ENCODE assay signal across 25 cellular contexts in the genomic region with DNA sequence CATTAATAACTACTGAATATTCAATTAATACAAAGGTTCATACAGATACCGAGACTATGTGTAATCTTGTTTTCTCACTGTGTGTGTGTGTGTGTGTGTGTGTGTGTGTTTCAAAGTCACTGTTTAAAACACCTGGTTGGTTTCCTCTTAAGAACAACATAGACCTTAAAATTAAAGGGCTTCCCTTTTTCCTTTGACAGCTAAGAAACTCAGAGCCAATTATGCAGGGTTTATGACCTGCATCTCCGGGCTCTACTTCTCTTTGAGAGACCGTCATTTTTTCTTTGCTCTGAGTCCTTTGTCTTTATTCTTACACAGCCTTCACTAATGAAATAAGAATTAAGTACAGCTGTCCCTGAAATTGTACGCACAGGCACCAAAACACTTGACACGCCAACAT.
DNase-seq lines count a peak whose midpoint lies in the region; ATAC-seq and TF ChIP-seq lines count a peak whose summit lies in the region.
"Had no signal": no experiment of that assay in that cellular context is flagged by ENCODE, and none has a peak within 500 bp of the region (broad histone marks: within the 10 kb centered on the region; RNA-seq: fewer than 3 reads in every experiment).

No MANE protein-coding gene starts in this region.

- H3K27me3 ChIP-seq in left ventricle myocardium inferior (ENCODE audit: low read depth) (no peaks in the 10 kb centered on the region), WERI-Rb-1 (ENCODE audit: insufficient read depth, low read depth, severe bottlenecking) (no peaks in the 10 kb centered on the region)
- H3K27me3 ChIP-seq: ovary, suprapubic skin had no signal

- peaks cover 66% of the 10 kb centered on the region for H3K4me1 Mint-ChIP-seq in T-helper 2 cell treated with Interferon-gamma antibody and Interleukin-4, amounts not matched to agents 5 μg/mL and 100 μg/mL, for 36 hours (ENCODE audit: low read depth)

- peaks cover 53% of the 10 kb centered on the region for H3K36me3 Mint-ChIP-seq in T-helper 2 cell treated with Interferon-gamma antibody and Interleukin-4, amounts not matched to agents 5 μg/mL and 100 μg/mL, for 36 hours (ENCODE audit: low read depth)

- peaks cover 14% of the 10 kb centered on the region for H3K9me3 ChIP-seq in left ventricle myocardium inferior (replicated peaks)
- peaks cover 8% of the 10 kb centered on the region for H3K9me3 ChIP-seq in WERI-Rb-1 (ENCODE audit: severe bottlenecking)
- H3K9me3 ChIP-seq: suprapubic skin had no signal

- DNase-seq in left ventricle myocardium inferior, result no peak
- DNase-seq in Right ventricle myocardium inferior (ENCODE audit: missing footprints), result no peak
- peak; percentile 43 to 70 for DNase-seq in NOMO-1 (lab: John Stamatoyannopoulos, UW; ENCODE audit: unreplicated experiment in 2 of 2)
- peak; percentile 3 for DNase-seq in mesenteric fat pad (ENCODE audit: low spot score)
- DNase-seq in substantia nigra (lab: John Stamatoyannopoulos, UW), result no peak
- DNase-seq in T-helper 2 cell treated with Interferon-gamma antibody and Interleukin-4, amounts not matched to agents 5 μg/mL and 100 μg/mL, for 36 hours (ENCODE audit: low spot score), result no peak
- DNase-seq in WERI-Rb-1, result no peak
- DNase-seq: activated CD4-positive, alpha-beta T cell treated with anti-CD3 and anti-CD28 coated beads, Interleukin-2, amount 50 U/mL, for 1 hour; DMS 273 treated with DMSO at 0.1 percent for 48 hours; endodermal cell; H7; kidney glomerular epithelial cell; NCI-H187 treated with DMSO at 0.1 percent for 48 hours; NCI-H2227 treated with DMSO at 0.1 percent for 48 hours; NCI-H82; PC-9; right cardiac atrium; T-helper 1 cell had no signal

- TF ChIP-seq CTCF in left ventricle myocardium inferior (IDR thresholded peaks at IDR 0.05; ENCODE audit: borderline replicate concordance), result no peak
- no peak for TF ChIP-seq CTCF in WERI-Rb-1 (IDR thresholded peaks at IDR 0.05; ENCODE audit: low read depth, low read length)

- ATAC-seq in Right ventricle myocardium inferior, result no peak
- no peak for ATAC-seq in GM18502 (IDR thresholded peaks at IDR 0.05; ENCODE audit: poor library complexity, unreplicated experiment)
- ATAC-seq: A549; activated T-helper 17 cell treated with anti-CD3 and anti-CD28 coated beads, Interleukin-2, amount 50 U/mL, for 72 hours; right cardiac atrium had no signal

- H3K27ac ChIP-seq in left ventricle myocardium inferior (replicated peaks) (peak overlapping the region; percentile 2), substantia nigra (ENCODE audit: low read depth, low read length, poor library complexity, severe bottlenecking) (peak overlapping the region; percentile 54), WERI-Rb-1 (no peak overlapping the region)
- H3K27ac ChIP-seq: A549, C4-2B, ovary, PC-9, suprapubic skin had no signal

- no peak overlapping the region for H3K27ac Mint-ChIP-seq in T-helper 2 cell treated with Interferon-gamma antibody and Interleukin-4, amounts not matched to agents 5 μg/mL and 100 μg/mL, for 36 hours
- H3K27ac Mint-ChIP-seq: activated naive CD8-positive, alpha-beta T cell; endodermal cell had no signal

- peaks cover 9% of the 10 kb centered on the region for H3K9me3 Mint-ChIP-seq in T-helper 2 cell treated with Interferon-gamma antibody and Interleukin-4, amounts not matched to agents 5 μg/mL and 100 μg/mL, for 36 hours

- H3K4me3 ChIP-seq in left ventricle myocardium inferior, result no peak overlapping the region
- H3K4me3 ChIP-seq in WERI-Rb-1 (ENCODE audit: low read depth, low read length), result no peak overlapping the region
- H3K4me3 ChIP-seq: A549, ovary, PC-9, suprapubic skin had no signal

- intact Hi-C loops in left ventricle myocardium inferior (cut with micrococcal nuclease), result no loop called here
- intact Hi-C loops in Right ventricle myocardium inferior (cut with DNase I), result no loop called here

- no peaks in the 10 kb centered on the region for H3K27me3 Mint-ChIP-seq in T-helper 2 cell treated with Interferon-gamma antibody and Interleukin-4, amounts not matched to agents 5 μg/mL and 100 μg/mL, for 36 hours (ENCODE audit: low read depth)
- H3K27me3 Mint-ChIP-seq: activated naive CD8-positive, alpha-beta T cell; activated T-helper 17 cell treated with anti-CD3 and anti-CD28 coated beads, Interleukin-2, amount 50 U/mL, for 72 hours had no signal

- H3K36me3 ChIP-seq in left ventricle myocardium inferior, result no peaks in the 10 kb centered on the region
- no peaks in the 10 kb centered on the region for H3K36me3 ChIP-seq in WERI-Rb-1
- H3K36me3 ChIP-seq: ovary, suprapubic skin had no signal

- no peak overlapping the region for H3K4me3 Mint-ChIP-seq in T-helper 2 cell treated with Interferon-gamma antibody and Interleukin-4, amounts not matched to agents 5 μg/mL and 100 μg/mL, for 36 hours
- H3K4me3 Mint-ChIP-seq: activated naive CD8-positive, alpha-beta T cell; activated T-helper 17 cell treated with anti-CD3 and anti-CD28 coated beads, Interleukin-2, amount 50 U/mL, for 72 hours; endodermal cell had no signal

- peaks cover 83% of the 10 kb centered on the region for H3K4me1 ChIP-seq in left ventricle myocardium inferior
- H3K4me1 ChIP-seq: A549 had no signal

Comparison
In these comparisons a context has a peak if more than half of its experiments do, and no peak if none do; other contexts are left out.
1. DNase-seq: peak in NOMO-1 (2 of 2) and mesenteric fat pad (single experiment); none in left ventricle myocardium inferior (single experiment), Right ventricle myocardium inferior (single experiment), substantia nigra (0 of 49), T-helper 2 cell treated with Interferon-gamma antibody and Interleukin-4, amounts not matched to agents 5 μg/mL and 100 μg/mL, for 36 hours (single experiment) and WERI-Rb-1 (single experiment).